In the genomic region with DNA sequence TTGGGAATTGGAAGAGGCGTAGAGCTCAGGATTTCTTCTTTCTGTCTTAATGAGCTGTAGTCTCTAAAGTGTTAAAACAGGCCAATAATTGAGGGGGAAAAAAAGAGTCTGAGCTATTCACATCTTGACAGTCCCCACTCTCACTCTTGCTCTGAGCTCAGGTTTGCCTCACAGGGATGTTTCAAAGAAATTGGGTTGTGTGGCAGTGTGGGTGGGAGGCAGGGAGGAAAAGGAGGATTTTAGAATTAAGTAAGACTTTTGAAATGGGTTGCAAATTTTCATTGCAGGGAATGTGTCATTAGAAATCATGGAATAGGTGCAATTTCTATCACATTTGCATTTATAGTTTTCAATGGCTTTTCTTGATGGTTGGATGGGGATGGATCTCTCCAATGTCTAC, we compare ENCODE assay signal across 34 cellular contexts.
"Had no signal": no experiment of that assay in that cellular context is flagged by ENCODE, and none has a peak within 500 bp of the region (broad histone marks: within the 10 kb centered on the region; RNA-seq: fewer than 3 reads in every experiment).

No MANE protein-coding gene starts in this region.

- H3K27ac ChIP-seq: ascending aorta, cardiac muscle cell, VCaP had no signal

- H3K4me3 ChIP-seq: ascending aorta, cardiac muscle cell had no signal

- H3K9me3 Mint-ChIP-seq: activated CD4-positive, alpha-beta memory T cell treated with anti-CD3 and anti-CD28 coated beads, Interleukin-2, amount 10 ng/mL, durations not matched to agents 7 days and 5 days; activated naive CD4-positive, alpha-beta T cell treated with anti-CD3 and anti-CD28 coated beads, Interleukin-2, amount 10 ng/mL, durations not matched to agents 7 days and 5 days; activated naive CD8-positive, alpha-beta T cell treated with anti-CD3 and anti-CD28 coated beads for 36 hours; activated T-helper 2 cell treated with anti-CD3 and anti-CD28 coated beads, Interferon-gamma antibody, Interleukin-2, Interleukin-4, amounts not matched to agents 10 μg/mL and 5 μg/mL and 100 μg/mL, durations not matched to agents 14 hours and 24 hours and 36 hours; central memory CD8-positive, alpha-beta T cell; T-helper 1 cell treated with Interleukin-12 subunit alpha and Interleukin-12 subunit beta and Interleukin-4 antibody, amounts not matched to agents 30 μg/mL and 1 μg/mL, for 36 hours; T-helper 2 cell treated with Interferon-gamma antibody and Interleukin-4, amounts not matched to agents 5 μg/mL and 100 μg/mL, for 36 hours had no signal

- H3K36me3 ChIP-seq: ascending aorta, cardiac muscle cell had no signal

- H3K4me1 ChIP-seq: ascending aorta had no signal

- H3K36me3 Mint-ChIP-seq: activated CD8-positive, alpha-beta memory T cell treated with anti-CD3 and anti-CD28 coated beads, Interleukin-2, amount 10 ng/mL, durations not matched to agents 7 days and 5 days; activated naive CD4-positive, alpha-beta T cell treated with anti-CD3 and anti-CD28 coated beads, Interleukin-2, amount 10 ng/mL, durations not matched to agents 7 days and 5 days; activated naive CD4-positive, alpha-beta T cell treated with anti-CD3 and anti-CD28 coated beads, Interleukin-2, amount 50 U/mL, for 24 hours; activated naive CD8-positive, alpha-beta T cell treated with anti-CD3 and anti-CD28 coated beads for 36 hours; brain had no signal

- DNase-seq: activated CD4-positive, alpha-beta memory T cell treated with anti-CD3 and anti-CD28 coated beads, Interleukin-2, amount 10 ng/mL, durations not matched to agents 7 days and 5 days; activated CD4-positive, alpha-beta T cell treated with anti-CD3 and anti-CD28 coated beads for 1 hour; activated CD4-positive, alpha-beta T cell treated with anti-CD3 and anti-CD28 coated beads for 36 hours; activated CD4-positive, alpha-beta T cell treated with anti-CD3 and anti-CD28 coated beads for 48 hours; activated CD4-positive, alpha-beta T cell treated with anti-CD3 and anti-CD28 coated beads, Interleukin-2, amount 10 ng/mL, durations not matched to agents 7 days and 5 days; activated CD4-positive, alpha-beta T cell treated with anti-CD3 and anti-CD28 coated beads, Interleukin-2, amount 50 U/mL, for 48 hours; activated CD4-positive, CD25-positive, alpha-beta regulatory T cell; activated CD8-positive, alpha-beta memory T cell treated with anti-CD3 and anti-CD28 coated beads for 24 hours; activated CD8-positive, alpha-beta memory T cell treated with anti-CD3 and anti-CD28 coated beads, Interleukin-2, amount 10 ng/mL, durations not matched to agents 7 days and 5 days; activated CD8-positive, alpha-beta memory T cell treated with anti-CD3 and anti-CD28 coated beads, Interleukin-2, amount 50 U/mL, for 48 hours; activated CD8-positive, alpha-beta T cell treated with anti-CD3 and anti-CD28 coated beads, Interleukin-2, amount 10 ng/mL, durations not matched to agents 7 days and 5 days; activated effector memory CD4-positive, alpha-beta T cell treated with Interleukin-2 at 50 U/mL for 16 hours; activated gamma-delta T cell; activated naive CD4-positive, alpha-beta T cell treated with anti-CD3 and anti-CD28 coated beads, Interleukin-2, amount 10 ng/mL, durations not matched to agents 7 days and 5 days; activated naive CD4-positive, alpha-beta T cell treated with Interleukin-2 at 50 U/mL for 16 hours; activated naive CD8-positive, alpha-beta T cell treated with anti-CD3 and anti-CD28 coated beads for 36 hours; activated T-cell treated with anti-CD3 and anti-CD28 coated beads, Interleukin-2, amount 50 U/mL, for 24 hours; activated T-cell treated with anti-CD3 and anti-CD28 coated beads, Interleukin-2, amount 50 U/mL, for 48 hours; amygdala; anterior cingulate cortex; cerebellar nuclear complex; T-helper 1 cell; T-helper 2 cell; T-helper 9 cell had no signal

- H3K27me3 ChIP-seq: ascending aorta, cardiac muscle cell had no signal

- ATAC-seq: activated CD4-positive, alpha-beta T cell treated with anti-CD3 and anti-CD28 coated beads for 36 hours; activated CD4-positive, CD25-positive, alpha-beta regulatory T cell treated with anti-CD3 and anti-CD28 coated beads, Interleukin-2, amount 50 U/mL, for 24 hours; activated CD8-positive, alpha-beta memory T cell treated with anti-CD3 and anti-CD28 coated beads, Interleukin-2, amount 10 ng/mL, durations not matched to agents 7 days and 5 days; activated CD8-positive, alpha-beta T cell treated with anti-CD3 and anti-CD28 coated beads, Interleukin-2, amount 10 ng/mL, durations not matched to agents 7 days and 5 days had no signal

- H3K9me3 ChIP-seq: ascending aorta had no signal

- H3K27ac Mint-ChIP-seq: activated CD4-positive, alpha-beta memory T cell treated with anti-CD3 and anti-CD28 coated beads, Interleukin-2, amount 10 ng/mL, durations not matched to agents 7 days and 5 days; activated CD4-positive, alpha-beta T cell treated with anti-CD3 and anti-CD28 coated beads for 36 hours; activated CD4-positive, alpha-beta T cell treated with anti-CD3 and anti-CD28 coated beads, Interleukin-2, amount 10 ng/mL, durations not matched to agents 7 days and 5 days; activated CD8-positive, alpha-beta memory T cell treated with anti-CD3 and anti-CD28 coated beads, Interleukin-2, amount 10 ng/mL, durations not matched to agents 7 days and 5 days; activated CD8-positive, alpha-beta T cell treated with anti-CD3 and anti-CD28 coated beads, Interleukin-2, amount 10 ng/mL, durations not matched to agents 7 days and 5 days; activated naive CD4-positive, alpha-beta T cell treated with anti-CD3 and anti-CD28 coated beads, Interleukin-2, amount 10 ng/mL, durations not matched to agents 7 days and 5 days; activated naive CD4-positive, alpha-beta T cell treated with anti-CD3 and anti-CD28 coated beads, Interleukin-2, amount 50 U/mL, for 24 hours; activated naive CD8-positive, alpha-beta T cell treated with anti-CD3 and anti-CD28 coated beads for 36 hours; activated T-cell treated with anti-CD3 and anti-CD28 coated beads, Interleukin-2, amount 50 U/mL, for 24 hours; activated T-helper 2 cell treated with anti-CD3 and anti-CD28 coated beads, Interferon-gamma antibody, Interleukin-2, Interleukin-4, amounts not matched to agents 10 μg/mL and 5 μg/mL and 100 μg/mL, durations not matched to agents 14 hours and 24 hours and 36 hours; brain; T-helper 1 cell treated with Interleukin-12 subunit alpha and Interleukin-12 subunit beta and Interleukin-4 antibody, amounts not matched to agents 30 μg/mL and 1 μg/mL, for 36 hours; T-helper 2 cell treated with Interferon-gamma antibody and Interleukin-4, amounts not matched to agents 5 μg/mL and 100 μg/mL, for 36 hours had no signal
